In the genomic region with DNA sequence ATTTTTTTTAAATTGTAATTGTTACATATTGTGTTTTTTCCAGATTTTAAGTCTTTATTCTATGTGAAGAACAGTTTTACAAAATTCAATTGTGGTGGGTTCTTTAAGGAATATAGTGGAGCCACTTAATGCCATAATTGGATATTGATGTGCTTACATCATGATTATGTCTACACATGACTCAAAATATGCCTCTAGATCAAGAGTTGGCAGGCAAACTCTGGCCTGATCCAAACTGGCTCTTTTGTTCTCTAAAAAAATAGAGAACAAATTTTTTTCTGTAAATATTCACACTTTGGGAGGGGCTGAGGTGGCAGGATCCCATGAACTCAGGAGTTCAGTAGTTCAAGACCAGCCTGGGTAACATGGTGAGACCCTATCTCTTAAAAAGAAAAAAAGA, we compare ENCODE assay signal across 16 cellular contexts. TPM values are rescaled to one million over a fixed set of nuclear protein-coding genes. Genes with fewer than 3 reads are reported as not detected.
A peak's percentile ranks its signal among the peaks of the same experiment; 100 is the strongest.
DNase-seq lines count a peak whose midpoint lies in the region; ATAC-seq and TF ChIP-seq lines count a peak whose summit lies in the region.
"Had no signal": no experiment of that assay in that cellular context is flagged by ENCODE, and none has a peak within 500 bp of the region (broad histone marks: within the 10 kb centered on the region; RNA-seq: fewer than 3 reads in every experiment).

No MANE protein-coding gene starts in this region.

- H3K79me2 ChIP-seq in SK-N-SH (ENCODE audit: insufficient read depth), result peaks cover 100% of the 10 kb centered on the region
- peaks cover 85% of the 10 kb centered on the region for H3K79me2 ChIP-seq in fibroblast of lung (ENCODE audit: control insufficient read depth, insufficient read depth, low read length)

- ATAC-seq in SK-N-SH treated with all-trans-retinoic acid at 6 μM for 48 hours, result peak; percentile 27; the same call in 1 of the 3 replicates
- ATAC-seq: HCT116 had no signal

- peak overlapping the region in 1 of 2 experiments; percentile 10; a peak in 1 of 4 replicates for H3K27ac ChIP-seq in SK-N-SH (ENCODE audit: low read depth in 2 of 2, low read length in 1 of 2)
- no peak overlapping the region for H3K27ac ChIP-seq in fibroblast of lung (ENCODE audit: insufficient read depth, low read length)
- H3K27ac ChIP-seq in subcutaneous abdominal adipose tissue (ENCODE audit: low read depth, low read length), result peak overlapping the region; percentile 26
- no peak overlapping the region for H3K27ac ChIP-seq in brain microvascular endothelial cell

- H3K9me3 ChIP-seq in SK-N-SH (no peaks in the 10 kb centered on the region), fibroblast of lung (ENCODE audit: control insufficient read depth, insufficient read depth, low read depth, low read length) (no peaks in the 10 kb centered on the region), subcutaneous abdominal adipose tissue (ENCODE audit: control insufficient read depth in 5 of 5, low read length in 5 of 5) (no peaks in the 10 kb centered on the region)
- H3K9me3 ChIP-seq: Caco-2 had no signal

- H3K9ac ChIP-seq in SK-N-SH (no peak overlapping the region), fibroblast of lung (ENCODE audit: insufficient read depth, low read length) (no peak overlapping the region), subcutaneous abdominal adipose tissue (ENCODE audit: low read length in 5 of 5) (no peak overlapping the region)

- TF ChIP-seq EP300 in SK-N-SH (IDR thresholded peaks at IDR 0.05; ENCODE audit: borderline replicate concordance in 1 of 2, low read depth in 1 of 2, low read length in 1 of 2), result no peak

- POLR2A ChIA-PET in SK-N-SH (lab: Yijun Ruan, JAX), result no interaction called here

- H3K27me3 ChIP-seq in SK-N-SH (ENCODE audit: insufficient read depth), result no peaks in the 10 kb centered on the region
- H3K27me3 ChIP-seq in fibroblast of lung (ENCODE audit: control insufficient read depth, insufficient read depth, low read length), result no peaks in the 10 kb centered on the region
- no peaks in the 10 kb centered on the region for H3K27me3 ChIP-seq in subcutaneous abdominal adipose tissue (ENCODE audit: control insufficient read depth in 5 of 5, insufficient read depth in 4 of 5, low read length in 5 of 5)
- H3K27me3 ChIP-seq in brain microvascular endothelial cell (replicated peaks), result no peaks in the 10 kb centered on the region

- no peaks in the 10 kb centered on the region for H3K9me2 ChIP-seq in SK-N-SH

- H3K4me3 ChIP-seq in SK-N-SH (ENCODE audit: low read depth in 2 of 2, low read length in 1 of 2), result no peak overlapping the region
- no peak overlapping the region for H3K4me3 ChIP-seq in fibroblast of lung (replicated peaks in 1 of 4; ENCODE audit: control extremely low read depth in 1 of 4, insufficient read depth in 1 of 4, low read depth in 3 of 4, low read length in 4 of 4)
- H3K4me3 ChIP-seq in subcutaneous abdominal adipose tissue (ENCODE audit: low read depth in 1 of 5, low read length in 5 of 5), result no peak overlapping the region
- no peak overlapping the region for H3K4me3 ChIP-seq in brain microvascular endothelial cell (ENCODE audit: low read depth, low read length)

- CTCF ChIA-PET in SK-N-SH (lab: Yijun Ruan, JAX), result no interaction called here

- H3K4me2 ChIP-seq in SK-N-SH (no peak overlapping the region), fibroblast of lung (ENCODE audit: extremely low read depth, insufficient read depth, low read length) (no peak overlapping the region)

- in situ Hi-C loops in brain microvascular endothelial cell (cut with HindIII; ENCODE audit: low pct_ligation_motif_present, low sequenced_read_pairs), result no loop called here

- TF ChIP-seq CTCF in SK-N-SH (IDR thresholded peaks at IDR 0.05) (no peak), fibroblast of lung (conservative IDR thresholded peaks at IDR 0.05 in 1 of 2, IDR thresholded peaks at IDR 0.05 in 1 of 2; ENCODE audit: low read depth in 1 of 2, low read length in 2 of 2) (no peak), brain microvascular endothelial cell (IDR thresholded peaks at IDR 0.05; ENCODE audit: low read depth, low read length, missing control alignments) (no peak)

- H3K4me1 ChIP-seq in SK-N-SH (ENCODE audit: control insufficient read depth in 1 of 2, insufficient read depth in 2 of 2, low read depth in 1 of 2, low read length in 1 of 2), result peaks cover 0 to 3% of the 10 kb centered on the region in 2 experiments; a peak in 2 of 4 replicates
- H3K4me1 ChIP-seq in fibroblast of lung (ENCODE audit: control insufficient read depth, extremely low read depth, insufficient read depth, low read length), result no peaks in the 10 kb centered on the region
- H3K4me1 ChIP-seq in subcutaneous abdominal adipose tissue (ENCODE audit: control insufficient read depth in 5 of 5, insufficient read depth in 5 of 5, low read length in 5 of 5), result peaks cover 0 to 54% (median 31%) of the 10 kb centered on the region in 5 donors

- peaks cover 11% of the 10 kb centered on the region for H3F3A ChIP-seq in SK-N-SH (replicated peaks; ENCODE audit: insufficient read depth)

- TF ChIP-seq RAD21 in SK-N-SH (IDR thresholded peaks at IDR 0.05; ENCODE audit: low read length), result no peak

- H4K20me1 ChIP-seq in SK-N-SH (ENCODE audit: insufficient read depth) (peaks cover 4% of the 10 kb centered on the region; the same call in 1 of the 2 replicates), fibroblast of lung (ENCODE audit: control insufficient read depth, extremely low read depth, insufficient read depth, low read length) (no peaks in the 10 kb centered on the region)

- no peak overlapping the region for H2AFZ ChIP-seq in SK-N-SH (ENCODE audit: low read depth)
- H2AFZ ChIP-seq in fibroblast of lung (ENCODE audit: low read length), result no peak overlapping the region

- H3K36me3 ChIP-seq in SK-N-SH (replicated peaks in 1 of 2; ENCODE audit: control insufficient read depth in 1 of 2, insufficient read depth in 2 of 2, low read length in 1 of 2) (peaks cover 56 to 63% of the 10 kb centered on the region in 2 experiments), fibroblast of lung (ENCODE audit: control insufficient read depth, insufficient read depth, low read length) (peaks cover 5% of the 10 kb centered on the region), subcutaneous abdominal adipose tissue (ENCODE audit: control insufficient read depth in 5 of 5, insufficient read depth in 5 of 5, low read length in 5 of 5) (peaks cover 0 to 18% (median 0%) of the 10 kb centered on the region in 5 donors), brain microvascular endothelial cell (replicated peaks) (peaks cover 5% of the 10 kb centered on the region)

- no peak for DNase-seq in SK-N-SH
- DNase-seq in amniotic epithelial cell (ENCODE audit: low read depth), result peak; percentile 9
- peak; percentile 35 to 36 for DNase-seq in fibroblast of lung (ENCODE audit: low read depth in 2 of 2)
- DNase-seq in brain microvascular endothelial cell, result no peak
- DNase-seq in activated CD8-positive, alpha-beta memory T cell treated with anti-CD3 and anti-CD28 coated beads, Interleukin-2, amount 50 U/mL, for 48 hours, result no peak
- no peak for DNase-seq in NCI-H1048 (lab: John Stamatoyannopoulos, UW)
- DNase-seq: AML-193, Caco-2, DMS53, NCI-H1092, NCI-H1694, NCI-H446, SHP77 treated with DMSO at 0.1 percent for 48 hours had no signal

TF ChIP-seq in SK-N-SH treated with all-trans-retinoic acid at 6 μM for 48 hours, 23 proteins besides CTCF, POLR2A, EP300 and RAD21:
- 0 out of 2 replicates have a peak, but pooled peaks have one; percentile 8 for TF ChIP-seq ISL1 (CRISPR knock-in tag; IDR thresholded peaks at IDR 0.05)
- TF ChIP-seq ZNF565 (CRISPR knock-in tag; conservative IDR thresholded peaks at IDR 0.05; ENCODE audit: low read depth), result no peak
- no peak for TF ChIP-seq BACH2 (CRISPR knock-in tag; IDR thresholded peaks at IDR 0.05; ENCODE audit: borderline replicate concordance)

TF ChIP-seq in SK-N-SH, 30 proteins besides CTCF, POLR2A, EP300 and RAD21:
- TF ChIP-seq GATA2 (CRISPR knock-in tag; IDR thresholded peaks at IDR 0.05), result no peak
- TF ChIP-seq NFIC (IDR thresholded peaks at IDR 0.05; ENCODE audit: borderline replicate concordance), result no peak
- no peak for TF ChIP-seq FOSL2 (IDR thresholded peaks at IDR 0.05; ENCODE audit: borderline replicate concordance, low read depth)
- TF ChIP-seq PBX3 (IDR thresholded peaks at IDR 0.05), result no peak
- TF ChIP-seq SMC3 (IDR thresholded peaks at IDR 0.05; ENCODE audit: low read depth, low read length), result no peak
- no peak for TF ChIP-seq RCOR1 (IDR thresholded peaks at IDR 0.05; ENCODE audit: low read length)
- TF ChIP-seq EZH2phosphoT487 (IDR thresholded peaks at IDR 0.05; ENCODE audit: borderline replicate concordance, low read depth), result no peak
- no peak for TF ChIP-seq RXRA (IDR thresholded peaks at IDR 0.05; ENCODE audit: borderline replicate concordance, low read depth)

RNA-seq across cellular contexts. Expression of gene EHBP1, which starts 8.3 kb away (rescaled TPM):
- polyA plus RNA-seq in SK-N-SH (2012; rRNA removed), result 62.7 and 64.9 TPM in 2 replicates
- polyA plus RNA-seq in SK-N-SH (2012; cell fraction: cytosol; rRNA removed), result 81.3 and 99.6 TPM in 2 replicates
- polyA plus RNA-seq in SK-N-SH (2012; cell fraction: nucleus; rRNA removed), result 53.5 and 77.1 TPM in 2 replicates
- 126 and 129 TPM in 2 replicates for total RNA-seq in fibroblast of lung
- 144 and 191 TPM in 2 replicates for polyA plus RNA-seq in fibroblast of lung
- 88.9 and 108 TPM in 2 replicates for polyA plus RNA-seq in fibroblast of lung (2012)
- 31.2 and 42.8 TPM in 2 replicates for polyA minus RNA-seq in fibroblast of lung (ENCODE audit: low replicate concordance)

Comparison
In these comparisons a context has a peak if more than half of its experiments do, and no peak if none do; other contexts are left out.
1. DNase-seq: peak in amniotic epithelial cell (single experiment) and fibroblast of lung (2 of 2); none in SK-N-SH (single experiment), brain microvascular endothelial cell (single experiment), activated CD8-positive, alpha-beta memory T cell treated with anti-CD3 and anti-CD28 coated beads, Interleukin-2, amount 50 U/mL, for 48 hours (single experiment) and NCI-H1048 (single experiment).